ENCODE assay signal across 10 cellular contexts in the genomic region with DNA sequence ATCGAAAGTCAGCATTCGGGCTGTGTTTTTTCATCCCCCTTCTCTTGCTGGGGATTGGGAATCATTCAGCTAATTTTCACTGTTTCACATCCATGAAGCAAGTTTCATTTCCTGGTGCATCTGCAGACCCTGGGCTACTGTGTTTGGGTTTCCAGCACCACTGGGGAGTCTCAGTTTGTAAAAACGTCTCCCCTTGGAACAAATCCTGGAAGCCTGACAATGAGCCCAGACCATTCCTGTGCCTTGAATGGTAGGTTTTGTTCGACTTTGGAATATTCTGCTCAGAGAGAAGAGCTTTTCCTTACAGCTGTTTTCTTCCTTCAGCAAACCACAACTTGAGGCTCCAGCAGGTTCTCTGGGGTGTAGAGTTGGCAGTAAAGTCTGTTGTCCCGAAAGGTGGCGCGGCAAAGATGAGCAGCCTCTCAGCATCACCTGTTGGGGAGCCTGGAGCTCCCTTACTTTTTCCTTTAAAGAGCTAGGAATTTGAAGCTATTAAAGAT.
DNase-seq lines count a peak whose midpoint lies in the region; ATAC-seq, FAIRE-seq and TF ChIP-seq lines count a peak whose summit lies in the region.
"Had no signal": no experiment of that assay in that cellular context is flagged by ENCODE, and none has a peak within 500 bp of the region (broad histone marks: within the 10 kb centered on the region; RNA-seq: fewer than 3 reads in every experiment).

No MANE protein-coding gene starts in this region.

- CTCF ChIA-PET in GM12878 (lab: Yijun Ruan, JAX), result interaction anchor here (1.0 to 4.8 kb wide), 6 partner anchors 10 to 223 kb away, joined by 3 to 34 read pairs (median 4); no protein-coding TSS in a partner anchor

- H3K4me3 Mint-ChIP-seq in HFFc6, result peak overlapping the region; percentile 86

- peaks cover 22% of the 10 kb centered on the region; the same call in 1 of the 2 replicates for H3K4me1 Mint-ChIP-seq in HFFc6 (ENCODE audit: low read depth)

- no TSS peak for BruUV-seq in GM12878 (replicated peaks; lab: Mats Ljungman, UMichigan)

- intact Hi-C loops in GM12878 (cut with micrococcal nuclease; ENCODE audit: unreplicated experiment) (no loop called here), left lung (cut with DNase I) (no loop called here), spleen (cut with DNase I; ENCODE audit: low total_unique reads) (no loop called here)

- no peaks in the 10 kb centered on the region for H4K20me1 ChIP-seq in GM12878 (ENCODE audit: control insufficient read depth, insufficient read depth)

- WGBS in GM12878 (ENCODE audit: insufficient coverage, insufficient replicate concordance, low lambda C conversion rate, missing lambda C conversion rate), result 53% methylated on average over 7 of the region's 7 CpGs
- 53 to 61% (median 58%) methylated on average over 7 of the region's 7 CpGs for WGBS in spleen, 5 donors

- TF ChIP-seq EP300 in GM12878 (IDR thresholded peaks at IDR 0.05; ENCODE audit: borderline replicate concordance in 1 of 2, control insufficient read depth in 1 of 2, low read depth in 2 of 2, low read length in 2 of 2), result no peak

- no peaks in the 10 kb centered on the region for H3K9me3 Mint-ChIP-seq in HFFc6
- H3K9me3 Mint-ChIP-seq: activated T-helper 2 cell treated with anti-CD3 and anti-CD28 coated beads, Interferon-gamma antibody, Interleukin-2, Interleukin-4, amounts not matched to agents 10 μg/mL and 5 μg/mL and 100 μg/mL, durations not matched to agents 14 hours and 24 hours and 36 hours had no signal

- no peaks in the 10 kb centered on the region for H3K36me3 Mint-ChIP-seq in HFFc6 (ENCODE audit: low read depth)

- H3K79me2 ChIP-seq in GM12878 (ENCODE audit: control insufficient read depth, insufficient read depth, low read length), result no peaks in the 10 kb centered on the region

- H3K27ac Mint-ChIP-seq in HFFc6, result peak overlapping the region; percentile 95
- H3K27ac Mint-ChIP-seq: activated T-helper 2 cell treated with anti-CD3 and anti-CD28 coated beads, Interferon-gamma antibody, Interleukin-2, Interleukin-4, amounts not matched to agents 10 μg/mL and 5 μg/mL and 100 μg/mL, durations not matched to agents 14 hours and 24 hours and 36 hours had no signal

- peak overlapping the region; percentile 46 for H3K9ac ChIP-seq in GM12878 (ENCODE audit: control insufficient read depth, insufficient read depth, low read length)

- H3K4me1 ChIP-seq in GM12878 (ENCODE audit: control insufficient read depth, insufficient read depth, low read length) (peaks cover 32% of the 10 kb centered on the region), left lung (peaks cover 3 to 7% of the 10 kb centered on the region in 2 donors), spleen (peaks cover 12 to 33% (median 25%) of the 10 kb centered on the region in 6 donors)
- H3K4me1 ChIP-seq: foreskin keratinocyte had no signal

- in situ Hi-C loops in GM12878 (cut with MboI), result no loop called here

- no peaks in the 10 kb centered on the region for H3K27me3 ChIP-seq in GM12878 (replicated peaks in 1 of 2; ENCODE audit: control insufficient read depth in 2 of 2, insufficient read depth in 2 of 2, low read length in 1 of 2)
- no peaks in the 10 kb centered on the region for H3K27me3 ChIP-seq in left lung
- H3K27me3 ChIP-seq in spleen (replicated peaks in 1 of 7), result peaks cover 0 to 10% (median 0%) of the 10 kb centered on the region in 7 donors
- H3K27me3 ChIP-seq: foreskin keratinocyte had no signal

- no peak for ATAC-seq in GM12878
- no peak for ATAC-seq in left lung
- ATAC-seq in HG02884 (IDR thresholded peaks at IDR 0.05; ENCODE audit: unreplicated experiment), result no peak
- no peak for ATAC-seq in HG03469 (IDR thresholded peaks at IDR 0.05; ENCODE audit: unreplicated experiment)
- ATAC-seq: foreskin keratinocyte had no signal

- H3K4me2 ChIP-seq in GM12878 (ENCODE audit: control insufficient read depth, insufficient read depth), result peak overlapping the region; percentile 84

- peak overlapping the region; percentile 60; the same call in 1 of the 2 replicates for H3K27ac ChIP-seq in GM12878 (ENCODE audit: control insufficient read depth, insufficient read depth)
- peak overlapping the region; percentile 34 to 67 for H3K27ac ChIP-seq in left lung
- peak overlapping the region; percentile 51 to 81 (median 66) for H3K27ac ChIP-seq in spleen
- H3K27ac ChIP-seq: foreskin keratinocyte had no signal

- peak overlapping the region; percentile 58 for H2AFZ ChIP-seq in GM12878 (ENCODE audit: control insufficient read depth, low read depth, low read length)

- TF ChIP-seq POLR2A in GM12878 (IDR thresholded peaks at IDR 0.05; ENCODE audit: low read depth, low read length), result no peak
- TF ChIP-seq POLR2A in spleen (IDR thresholded peaks at IDR 0.05), result no peak

- DNase-seq in HFFc6, result no peak
- DNase-seq in GM12878 (ENCODE audit: low read depth, low spot score), result no peak
- no peak for DNase-seq in left lung
- no peak for DNase-seq in spleen
- DNase-seq in HUDEP-2 (lab: John Stamatoyannopoulos, UW; ENCODE audit: unreplicated experiment in 76 of 76), result no peak
- DNase-seq in activated effector memory CD4-positive, alpha-beta T cell treated with anti-CD3 and anti-CD28 coated beads, Interleukin-2, amount 50 U/mL, for 16 hours, result no peak
- DNase-seq: foreskin keratinocyte had no signal

- RAD21 ChIA-PET in GM12878 (lab: Charles Lee; ENCODE audit: unreplicated experiment), result interaction anchor here (1.2 to 1.4 kb wide), 2 partner anchors 8 to 12 kb away, joined by 5 to 6 read pairs; no protein-coding TSS in a partner anchor

- SMC1A ChIA-PET in GM12878 (lab: Charles Lee; ENCODE audit: uncharacterized antibody, unreplicated experiment), result interaction anchor here (1.1 to 3.3 kb wide), 3 partner anchors 12 to 219 kb away, joined by 3 to 19 read pairs (median 4); no protein-coding TSS in a partner anchor

- POLR2A ChIA-PET in GM12878 (lab: Charles Lee), result no interaction called here

- H3K4me3 ChIP-seq in GM12878 (peak overlapping the region; percentile 31; the same call in 1 of the 2 replicates), left lung (no peak overlapping the region), spleen (peak overlapping the region in 2 of 8 donors; percentile 9 to 51)

- no peak for TF ChIP-seq CTCF in HFFc6 (IDR thresholded peaks at IDR 0.05)
- no peak for TF ChIP-seq CTCF in GM12878 (IDR thresholded peaks at IDR 0.05 in 2 of 3, conservative IDR thresholded peaks at IDR 0.05 in 1 of 3; ENCODE audit: control insufficient read depth in 2 of 3, extremely low read depth in 1 of 3, insufficient read depth in 1 of 3, low read depth in 3 of 3, low read length in 3 of 3)
- no peak for TF ChIP-seq CTCF in left lung (IDR thresholded peaks at IDR 0.05)
- no peak for TF ChIP-seq CTCF in spleen (IDR thresholded peaks at IDR 0.05 in 8 of 11, conservative IDR thresholded peaks at IDR 0.05 in 3 of 11)

- TF ChIP-seq RAD21 in GM12878 (IDR thresholded peaks at IDR 0.05; ENCODE audit: insufficient read depth, low read depth, low read length), result no peak

- H3K36me3 ChIP-seq in GM12878 (ENCODE audit: control insufficient read depth in 2 of 2, insufficient read depth in 2 of 2, low read length in 1 of 2) (no peaks in the 10 kb centered on the region), left lung (no peaks in the 10 kb centered on the region), spleen (peaks cover 0 to 18% (median 0%) of the 10 kb centered on the region in 6 donors)

- H3K27me3 Mint-ChIP-seq in HFFc6 (ENCODE audit: insufficient read depth), result peaks cover 2% of the 10 kb centered on the region

- H3K9me3 ChIP-seq in GM12878 (replicated peaks; ENCODE audit: control insufficient read depth, insufficient read depth, low read length) (no peaks in the 10 kb centered on the region), left lung (no peaks in the 10 kb centered on the region), spleen (no peaks in the 10 kb centered on the region)

- peak; percentile 56 for FAIRE-seq in GM12878 (lab: Jason Lieb, UNC)

TF ChIP-seq in GM12878, 131 proteins besides CTCF, POLR2A, EP300 and RAD21 (continues in another document):
- TF ChIP-seq, protein P1, sequence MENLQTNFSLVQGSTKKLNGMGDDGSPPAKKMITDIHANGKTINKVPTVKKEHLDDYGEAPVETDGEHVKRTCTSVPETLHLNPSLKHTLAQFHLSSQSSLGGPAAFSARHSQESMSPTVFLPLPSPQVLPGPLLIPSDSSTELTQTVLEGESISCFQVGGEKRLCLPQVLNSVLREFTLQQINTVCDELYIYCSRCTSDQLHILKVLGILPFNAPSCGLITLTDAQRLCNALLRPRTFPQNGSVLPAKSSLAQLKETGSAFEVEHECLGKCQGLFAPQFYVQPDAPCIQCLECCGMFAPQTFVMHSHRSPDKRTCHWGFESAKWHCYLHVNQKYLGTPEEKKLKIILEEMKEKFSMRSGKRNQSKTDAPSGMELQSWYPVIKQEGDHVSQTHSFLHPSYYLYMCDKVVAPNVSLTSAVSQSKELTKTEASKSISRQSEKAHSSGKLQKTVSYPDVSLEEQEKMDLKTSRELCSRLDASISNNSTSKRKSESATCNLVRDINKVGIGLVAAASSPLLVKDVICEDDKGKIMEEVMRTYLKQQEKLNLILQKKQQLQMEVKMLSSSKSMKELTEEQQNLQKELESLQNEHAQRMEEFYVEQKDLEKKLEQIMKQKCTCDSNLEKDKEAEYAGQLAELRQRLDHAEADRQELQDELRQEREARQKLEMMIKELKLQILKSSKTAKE (IDR thresholded peaks at IDR 0.05; ENCODE audit: low read depth, poor library complexity, severe bottlenecking), result no peak
- no peak for TF ChIP-seq ZBTB4 (CRISPR knock-in tag; IDR thresholded peaks at IDR 0.05)
- TF ChIP-seq EED (IDR thresholded peaks at IDR 0.05; ENCODE audit: low read depth), result peak; percentile 50; the same call in 1 of the 2 replicates
